Comparison of ENCODE assay signal across 1 cellular context in genomic region chr2:158561054-158561453, GRCh38.
A peak's percentile ranks its signal among the peaks of the same experiment; 100 is the strongest.
TF ChIP-seq lines count a peak whose summit lies in the region.

No MANE protein-coding gene starts in this region.

TF ChIP-seq in HepG2, 621 proteins besides CTCF, POLR2A, EP300 and RAD21:
- no peak for TF ChIP-seq DPF2 (CRISPR knock-in tag; IDR thresholded peaks at IDR 0.05; ENCODE audit: borderline replicate concordance, low read depth)
- TF ChIP-seq GATAD2A (CRISPR knock-in tag; IDR thresholded peaks at IDR 0.05): no peak
- TF ChIP-seq U2AF2 (IDR thresholded peaks at IDR 0.05; ENCODE audit: low read depth, low read length): no peak
- no peak for TF ChIP-seq ZFP1 (CRISPR knock-in tag; IDR thresholded peaks at IDR 0.05)
- no peak for TF ChIP-seq NFE2L1 (CRISPR knock-in tag; IDR thresholded peaks at IDR 0.05; ENCODE audit: borderline replicate concordance)
- no peak for TF ChIP-seq REPIN1 (CRISPR knock-in tag; IDR thresholded peaks at IDR 0.05; ENCODE audit: borderline replicate concordance, low read depth)
- no peak for TF ChIP-seq ZNF558 (CRISPR knock-in tag; IDR thresholded peaks at IDR 0.05; ENCODE audit: borderline replicate concordance)
- no peak for TF ChIP-seq SKIL (CRISPR knock-in tag; IDR thresholded peaks at IDR 0.05; ENCODE audit: borderline replicate concordance)
- TF ChIP-seq SATB2 (CRISPR knock-in tag; IDR thresholded peaks at IDR 0.05): no peak
- no peak for TF ChIP-seq GPN1 (CRISPR knock-in tag; IDR thresholded peaks at IDR 0.05; ENCODE audit: borderline replicate concordance)
- no peak for TF ChIP-seq ZMYM4 (CRISPR knock-in tag; IDR thresholded peaks at IDR 0.05)
- TF ChIP-seq HNRNPK (IDR thresholded peaks at IDR 0.05; ENCODE audit: low read depth, low read length, poor library complexity, severe bottlenecking): no peak
- TF ChIP-seq SRY (CRISPR knock-in tag; IDR thresholded peaks at IDR 0.05): no peak
- TF ChIP-seq, protein P1, sequence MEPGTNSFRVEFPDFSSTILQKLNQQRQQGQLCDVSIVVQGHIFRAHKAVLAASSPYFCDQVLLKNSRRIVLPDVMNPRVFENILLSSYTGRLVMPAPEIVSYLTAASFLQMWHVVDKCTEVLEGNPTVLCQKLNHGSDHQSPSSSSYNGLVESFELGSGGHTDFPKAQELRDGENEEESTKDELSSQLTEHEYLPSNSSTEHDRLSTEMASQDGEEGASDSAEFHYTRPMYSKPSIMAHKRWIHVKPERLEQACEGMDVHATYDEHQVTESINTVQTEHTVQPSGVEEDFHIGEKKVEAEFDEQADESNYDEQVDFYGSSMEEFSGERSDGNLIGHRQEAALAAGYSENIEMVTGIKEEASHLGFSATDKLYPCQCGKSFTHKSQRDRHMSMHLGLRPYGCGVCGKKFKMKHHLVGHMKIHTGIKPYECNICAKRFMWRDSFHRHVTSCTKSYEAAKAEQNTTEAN (CRISPR knock-in tag; conservative IDR thresholded peaks at IDR 0.05): peak; percentile 95
- TF ChIP-seq, protein P2, sequence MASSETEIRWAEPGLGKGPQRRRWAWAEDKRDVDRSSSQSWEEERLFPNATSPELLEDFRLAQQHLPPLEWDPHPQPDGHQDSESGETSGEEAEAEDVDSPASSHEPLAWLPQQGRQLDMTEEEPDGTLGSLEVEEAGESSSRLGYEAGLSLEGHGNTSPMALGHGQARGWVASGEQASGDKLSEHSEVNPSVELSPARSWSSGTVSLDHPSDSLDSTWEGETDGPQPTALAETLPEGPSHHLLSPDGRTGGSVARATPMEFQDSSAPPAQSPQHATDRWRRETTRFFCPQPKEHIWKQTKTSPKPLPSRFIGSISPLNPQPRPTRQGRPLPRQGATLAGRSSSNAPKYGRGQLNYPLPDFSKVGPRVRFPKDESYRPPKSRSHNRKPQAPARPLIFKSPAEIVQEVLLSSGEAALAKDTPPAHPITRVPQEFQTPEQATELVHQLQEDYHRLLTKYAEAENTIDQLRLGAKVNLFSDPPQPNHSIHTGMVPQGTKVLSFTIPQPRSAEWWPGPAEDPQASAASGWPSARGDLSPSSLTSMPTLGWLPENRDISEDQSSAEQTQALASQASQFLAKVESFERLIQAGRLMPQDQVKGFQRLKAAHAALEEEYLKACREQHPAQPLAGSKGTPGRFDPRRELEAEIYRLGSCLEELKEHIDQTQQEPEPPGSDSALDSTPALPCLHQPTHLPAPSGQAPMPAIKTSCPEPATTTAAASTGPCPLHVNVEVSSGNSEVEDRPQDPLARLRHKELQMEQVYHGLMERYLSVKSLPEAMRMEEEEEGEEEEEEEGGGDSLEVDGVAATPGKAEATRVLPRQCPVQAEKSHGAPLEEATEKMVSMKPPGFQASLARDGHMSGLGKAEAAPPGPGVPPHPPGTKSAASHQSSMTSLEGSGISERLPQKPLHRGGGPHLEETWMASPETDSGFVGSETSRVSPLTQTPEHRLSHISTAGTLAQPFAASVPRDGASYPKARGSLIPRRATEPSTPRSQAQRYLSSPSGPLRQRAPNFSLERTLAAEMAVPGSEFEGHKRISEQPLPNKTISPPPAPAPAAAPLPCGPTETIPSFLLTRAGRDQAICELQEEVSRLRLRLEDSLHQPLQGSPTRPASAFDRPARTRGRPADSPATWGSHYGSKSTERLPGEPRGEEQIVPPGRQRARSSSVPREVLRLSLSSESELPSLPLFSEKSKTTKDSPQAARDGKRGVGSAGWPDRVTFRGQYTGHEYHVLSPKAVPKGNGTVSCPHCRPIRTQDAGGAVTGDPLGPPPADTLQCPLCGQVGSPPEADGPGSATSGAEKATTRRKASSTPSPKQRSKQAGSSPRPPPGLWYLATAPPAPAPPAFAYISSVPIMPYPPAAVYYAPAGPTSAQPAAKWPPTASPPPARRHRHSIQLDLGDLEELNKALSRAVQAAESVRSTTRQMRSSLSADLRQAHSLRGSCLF (CRISPR knock-in tag; IDR thresholded peaks at IDR 0.05; ENCODE audit: borderline replicate concordance): no peak
- no peak for TF ChIP-seq ELK4 (CRISPR knock-in tag; IDR thresholded peaks at IDR 0.05; ENCODE audit: borderline replicate concordance)
- TF ChIP-seq REL (CRISPR knock-in tag; conservative IDR thresholded peaks at IDR 0.05): no peak
- TF ChIP-seq ZFX (CRISPR knock-in tag; IDR thresholded peaks at IDR 0.05; ENCODE audit: low read depth): no peak
- TF ChIP-seq NFE2L2 (IDR thresholded peaks at IDR 0.05; ENCODE audit: low read length): no peak
- no peak for TF ChIP-seq RERE (CRISPR knock-in tag; IDR thresholded peaks at IDR 0.05; ENCODE audit: low read depth)
- no peak for TF ChIP-seq ZNF253 (CRISPR knock-in tag; IDR thresholded peaks at IDR 0.05; ENCODE audit: borderline replicate concordance)
- no peak for TF ChIP-seq ZNF652 (CRISPR knock-in tag; IDR thresholded peaks at IDR 0.05; ENCODE audit: borderline replicate concordance, low read depth)
- TF ChIP-seq SOX6 (IDR thresholded peaks at IDR 0.05): no peak
- no peak for TF ChIP-seq SOX6 (CRISPR knock-in tag; IDR thresholded peaks at IDR 0.05)
- no peak for TF ChIP-seq ZNF713 (CRISPR knock-in tag; IDR thresholded peaks at IDR 0.05)
- peak; percentile 48; the same call in 1 of the 2 replicates for TF ChIP-seq ZNF644 (CRISPR knock-in tag; IDR thresholded peaks at IDR 0.05; ENCODE audit: low read depth)
- TF ChIP-seq U2AF1 (optimal IDR thresholded peaks at IDR 0.05; ENCODE audit: low read depth, low read length): no peak
- TF ChIP-seq PPARG (CRISPR knock-in tag; conservative IDR thresholded peaks at IDR 0.05): peak; percentile 48; the same call in 1 of the 2 replicates
- TF ChIP-seq, protein P3, sequence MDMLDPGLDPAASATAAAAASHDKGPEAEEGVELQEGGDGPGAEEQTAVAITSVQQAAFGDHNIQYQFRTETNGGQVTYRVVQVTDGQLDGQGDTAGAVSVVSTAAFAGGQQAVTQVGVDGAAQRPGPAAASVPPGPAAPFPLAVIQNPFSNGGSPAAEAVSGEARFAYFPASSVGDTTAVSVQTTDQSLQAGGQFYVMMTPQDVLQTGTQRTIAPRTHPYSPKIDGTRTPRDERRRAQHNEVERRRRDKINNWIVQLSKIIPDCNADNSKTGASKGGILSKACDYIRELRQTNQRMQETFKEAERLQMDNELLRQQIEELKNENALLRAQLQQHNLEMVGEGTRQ (IDR thresholded peaks at IDR 0.05; ENCODE audit: low read depth, low read length): no peak
- TF ChIP-seq, protein P3 (CRISPR knock-in tag; IDR thresholded peaks at IDR 0.05; ENCODE audit: borderline replicate concordance): no peak
- TF ChIP-seq ISL2 (CRISPR knock-in tag; IDR thresholded peaks at IDR 0.05): no peak
- TF ChIP-seq NR2C2 (CRISPR knock-in tag; IDR thresholded peaks at IDR 0.05; ENCODE audit: borderline replicate concordance): peak; percentile 11; the same call in 1 of the 2 replicates
- TF ChIP-seq, protein P4, sequence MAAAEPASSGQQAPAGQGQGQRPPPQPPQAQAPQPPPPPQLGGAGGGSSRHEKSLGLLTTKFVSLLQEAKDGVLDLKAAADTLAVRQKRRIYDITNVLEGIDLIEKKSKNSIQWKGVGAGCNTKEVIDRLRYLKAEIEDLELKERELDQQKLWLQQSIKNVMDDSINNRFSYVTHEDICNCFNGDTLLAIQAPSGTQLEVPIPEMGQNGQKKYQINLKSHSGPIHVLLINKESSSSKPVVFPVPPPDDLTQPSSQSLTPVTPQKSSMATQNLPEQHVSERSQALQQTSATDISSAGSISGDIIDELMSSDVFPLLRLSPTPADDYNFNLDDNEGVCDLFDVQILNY (CRISPR knock-in tag; conservative IDR thresholded peaks at IDR 0.05): no peak
- no peak for TF ChIP-seq RARG (CRISPR knock-in tag; IDR thresholded peaks at IDR 0.05; ENCODE audit: low read depth)
- TF ChIP-seq KLF11 (CRISPR knock-in tag; IDR thresholded peaks at IDR 0.05): no peak
- no peak for TF ChIP-seq ZNF704 (CRISPR knock-in tag; IDR thresholded peaks at IDR 0.05; ENCODE audit: borderline replicate concordance)
- TF ChIP-seq, protein P5, sequence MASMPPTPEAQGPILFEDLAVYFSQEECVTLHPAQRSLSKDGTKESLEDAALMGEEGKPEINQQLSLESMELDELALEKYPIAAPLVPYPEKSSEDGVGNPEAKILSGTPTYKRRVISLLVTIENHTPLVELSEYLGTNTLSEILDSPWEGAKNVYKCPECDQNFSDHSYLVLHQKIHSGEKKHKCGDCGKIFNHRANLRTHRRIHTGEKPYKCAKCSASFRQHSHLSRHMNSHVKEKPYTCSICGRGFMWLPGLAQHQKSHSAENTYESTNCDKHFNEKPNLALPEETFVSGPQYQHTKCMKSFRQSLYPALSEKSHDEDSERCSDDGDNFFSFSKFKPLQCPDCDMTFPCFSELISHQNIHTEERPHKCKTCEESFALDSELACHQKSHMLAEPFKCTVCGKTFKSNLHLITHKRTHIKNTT (CRISPR knock-in tag; IDR thresholded peaks at IDR 0.05): no peak
- TF ChIP-seq NFYC (CRISPR knock-in tag; IDR thresholded peaks at IDR 0.05): no peak
- 0 out of 2 replicates have a peak, but pooled peaks have one; percentile 18 for TF ChIP-seq HNF4A (CRISPR knock-in tag; IDR thresholded peaks at IDR 0.05)
